ENCODE assay signal across 8 cellular contexts in genomic region chr1:32351859-32352745, GRCh38. TPM values are rescaled to one million over a fixed set of nuclear protein-coding genes. Genes with fewer than 3 reads are reported as not detected.
DNase-seq lines count a peak whose midpoint lies in the region; ATAC-seq and TF ChIP-seq lines count a peak whose summit lies in the region.

No MANE protein-coding gene starts in this region.

- H3K9me3 ChIP-seq in WERI-Rb-1 (ENCODE audit: severe bottlenecking), result peaks cover 6% of the 10 kb centered on the region

- no peaks in the 10 kb centered on the region for H3K27me3 ChIP-seq in WERI-Rb-1 (ENCODE audit: insufficient read depth, low read depth, severe bottlenecking)

- 0 out of 2 replicates have a peak, but pooled peaks have one; percentile 21 for TF ChIP-seq CTCF in WERI-Rb-1 (IDR thresholded peaks at IDR 0.05; ENCODE audit: low read depth, low read length)

- peak overlapping the region; percentile 79 for H3K4me3 ChIP-seq in WERI-Rb-1 (ENCODE audit: low read depth, low read length)

- H3K36me3 ChIP-seq in WERI-Rb-1, result no peaks in the 10 kb centered on the region

- peak; percentile 25 for ATAC-seq in HG02938 (IDR thresholded peaks at IDR 0.05; ENCODE audit: unreplicated experiment)

- peak; percentile 55 for DNase-seq in Daoy (ENCODE audit: low read depth)
- peak; percentile 74 for DNase-seq in WERI-Rb-1
- DNase-seq in globus pallidus (ENCODE audit: low spot score), result peak; percentile 78
- peak in 33 of 56 donors; percentile 58 to 93 (median 78) for DNase-seq in nucleus accumbens (lab: John Stamatoyannopoulos, UW)
- DNase-seq in NCI-H510A treated with DMSO at 0.1 percent for 48 hours (lab: John Stamatoyannopoulos, UW), result no peak
- DNase-seq in SKM-1 (lab: John Stamatoyannopoulos, UW; ENCODE audit: unreplicated experiment), result no peak
- no peak for DNase-seq in activated CD4-positive, alpha-beta T cell treated with anti-CD3 and anti-CD28 coated beads for 48 hours

- H3K27ac ChIP-seq in WERI-Rb-1, result peak overlapping the region; percentile 93

RNA-seq across cellular contexts. Expression of gene FAM229A, which starts 10.2 kb away (rescaled TPM):
- total RNA-seq in Daoy (2014; rRNA removed; shearing (Covaris generic)), result 0.48 and 2.7 TPM in 2 replicates

RNA-seq across cellular contexts. Expression of gene TSSK3, which starts 10.2 kb away (rescaled TPM):
- 1.9 TPM in 1 of 2 replicates, not detected in the other for total RNA-seq in Daoy (2014; rRNA removed; shearing (Covaris generic))

RNA-seq across cellular contexts. Expression of gene MARCKSL1, which starts 16.1 kb away (rescaled TPM):
- total RNA-seq in Daoy (2014; rRNA removed; shearing (Covaris generic)), result 132 and 151 TPM in 2 replicates

RNA-seq across cellular contexts. Expression of gene BSDC1, which starts 42.1 kb away (rescaled TPM):
- total RNA-seq in Daoy (2014; rRNA removed; shearing (Covaris generic)), result 69.0 and 75.7 TPM in 2 replicates

Comparison
In these comparisons a context has a peak if more than half of its experiments do, and no peak if none do; other contexts are left out.
1. DNase-seq: peak in Daoy (single experiment), WERI-Rb-1 (single experiment), globus pallidus (single experiment) and nucleus accumbens (33 of 56); none in NCI-H510A treated with DMSO at 0.1 percent for 48 hours (single experiment), SKM-1 (single experiment) and activated CD4-positive, alpha-beta T cell treated with anti-CD3 and anti-CD28 coated beads for 48 hours (single experiment).